ENCODE assay signal across 8 cellular contexts in the genomic region with DNA sequence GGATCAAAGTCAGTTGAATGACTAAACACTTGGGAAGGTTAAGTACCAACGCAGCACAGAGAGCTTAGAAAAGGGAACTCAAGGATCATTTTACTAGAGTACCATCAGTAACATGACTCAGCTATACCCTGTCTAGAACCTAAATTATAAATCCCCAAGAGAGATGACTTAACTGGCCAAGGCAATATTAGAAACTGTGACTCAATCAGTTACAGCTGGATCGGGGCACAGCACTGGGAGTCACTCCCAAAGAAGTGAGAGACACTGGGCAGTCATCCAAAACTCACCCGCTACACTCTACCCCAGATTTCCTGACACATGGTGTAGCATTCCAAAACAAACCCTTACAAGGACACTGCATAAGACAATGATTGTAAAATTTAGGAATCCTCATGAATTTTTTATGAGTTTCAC. TPM values are rescaled to one million over a fixed set of nuclear protein-coding genes. Genes with fewer than 3 reads are reported as not detected.
DNase-seq lines count a peak whose midpoint lies in the region; ATAC-seq and TF ChIP-seq lines count a peak whose summit lies in the region.

No MANE protein-coding gene starts in this region.

- peaks cover 41 to 70% (median 54%) of the 10 kb centered on the region in 4 donors for H3K4me1 Mint-ChIP-seq in CD4-positive, CD25-positive, alpha-beta regulatory T cell

- TF ChIP-seq POLR2A in upper lobe of left lung (IDR thresholded peaks at IDR 0.05) = no peak

- H3K4me3 ChIP-seq in CD4-positive, CD25-positive, alpha-beta regulatory T cell (ENCODE audit: low read depth, low read length) = no peak overlapping the region
- no peak overlapping the region for H3K4me3 ChIP-seq in HAP-1
- H3K4me3 ChIP-seq in lower lobe of right lung = no peak overlapping the region
- no peak overlapping the region for H3K4me3 ChIP-seq in upper lobe of left lung

- peak in 1 of 2 donors; percentile 55 for ATAC-seq in CD4-positive, CD25-positive, alpha-beta regulatory T cell (ENCODE audit: low read depth in 2 of 2)
- ATAC-seq in lower lobe of right lung (peak; percentile 90 to 92), upper lobe of left lung (ENCODE audit: low FRiP score in 2 of 2) (peak; percentile 93 to 94), HG02852 (IDR thresholded peaks at IDR 0.05; ENCODE audit: unreplicated experiment) (no peak)

- H3K4me1 ChIP-seq in CD4-positive, CD25-positive, alpha-beta regulatory T cell (ENCODE audit: control insufficient read depth, insufficient read depth, low read length, poor library complexity, severe bottlenecking) = peaks cover 6% of the 10 kb centered on the region
- H3K4me1 ChIP-seq in HAP-1 (peaks cover 11% of the 10 kb centered on the region), lower lobe of right lung (peaks cover 56% of the 10 kb centered on the region), upper lobe of left lung (peaks cover 32 to 53% (median 49%) of the 10 kb centered on the region in 4 donors)

- no peaks in the 10 kb centered on the region for H3K9me3 ChIP-seq in CD4-positive, CD25-positive, alpha-beta regulatory T cell (ENCODE audit: control insufficient read depth in 2 of 2, low read length in 2 of 2)
- no peaks in the 10 kb centered on the region for H3K9me3 ChIP-seq in HAP-1
- no peaks in the 10 kb centered on the region for H3K9me3 ChIP-seq in lower lobe of right lung
- H3K9me3 ChIP-seq in upper lobe of left lung = no peaks in the 10 kb centered on the region

- peaks cover 23% of the 10 kb centered on the region for H3K36me3 Mint-ChIP-seq in CD4-positive, CD25-positive, alpha-beta regulatory T cell

- TF ChIP-seq CTCF in lower lobe of right lung (IDR thresholded peaks at IDR 0.05) = no peak
- no peak for TF ChIP-seq CTCF in upper lobe of left lung (IDR thresholded peaks at IDR 0.05)

- H3K4me3 Mint-ChIP-seq in CD4-positive, CD25-positive, alpha-beta regulatory T cell = no peak overlapping the region

- TF ChIP-seq EP300 in upper lobe of left lung (IDR thresholded peaks at IDR 0.05) = peak in 1 of 4 donors; percentile 37

- 6 to 23% methylated on average over 3 of the region's 3 CpGs for WGBS in upper lobe of left lung, 2 donors

- no peaks in the 10 kb centered on the region for H3K27me3 ChIP-seq in CD4-positive, CD25-positive, alpha-beta regulatory T cell (ENCODE audit: control insufficient read depth, insufficient read depth, low read length)
- H3K27me3 ChIP-seq in HAP-1 (ENCODE audit: low read depth) = no peaks in the 10 kb centered on the region
- no peaks in the 10 kb centered on the region for H3K27me3 ChIP-seq in lower lobe of right lung (ENCODE audit: low read depth)
- H3K27me3 ChIP-seq in upper lobe of left lung = no peaks in the 10 kb centered on the region

- in situ Hi-C loops in HAP-1 (cut with MboI; ENCODE audit: low sequenced_read_pairs) = no loop called here

- intact Hi-C loops in lower lobe of right lung (cut with DNase I) = no loop called here

- DNase-seq in CD4-positive, CD25-positive, alpha-beta regulatory T cell = no peak
- DNase-seq in HAP-1 (ENCODE audit: low spot score in 2 of 2) = peak; percentile 51 to 72
- peak; percentile 77 for DNase-seq in OCI-M1 (lab: John Stamatoyannopoulos, UW)
- DNase-seq in dedifferentiated amniotic fluid mesenchymal stem cell (ENCODE audit: extremely low spot score) = peak; percentile 100
- no peak for DNase-seq in lower lobe of right lung
- DNase-seq in upper lobe of left lung = peak in 1 of 2 donors; percentile 74
- no peak for DNase-seq in activated gamma-delta T cell treated with Interleukin-2 at 50 U/mL for 16 hours

- H3K36me3 ChIP-seq in CD4-positive, CD25-positive, alpha-beta regulatory T cell (ENCODE audit: control insufficient read depth, insufficient read depth, low read length) = peaks cover 42% of the 10 kb centered on the region
- H3K36me3 ChIP-seq in HAP-1 (replicated peaks) = peaks cover 49% of the 10 kb centered on the region
- peaks cover 19% of the 10 kb centered on the region for H3K36me3 ChIP-seq in lower lobe of right lung
- peaks cover 0 to 23% (median 14%) of the 10 kb centered on the region in 4 donors for H3K36me3 ChIP-seq in upper lobe of left lung

- no peaks in the 10 kb centered on the region for H3K9me3 Mint-ChIP-seq in CD4-positive, CD25-positive, alpha-beta regulatory T cell

- no peaks in the 10 kb centered on the region for H3K27me3 Mint-ChIP-seq in CD4-positive, CD25-positive, alpha-beta regulatory T cell

- no peak overlapping the region for H3K27ac ChIP-seq in CD4-positive, CD25-positive, alpha-beta regulatory T cell (ENCODE audit: insufficient read depth, low read length, poor library complexity, severe bottlenecking)
- H3K27ac ChIP-seq in lower lobe of right lung (no peak overlapping the region), upper lobe of left lung (peak overlapping the region in 1 of 4 donors; percentile 41)

- H3K27ac Mint-ChIP-seq in CD4-positive, CD25-positive, alpha-beta regulatory T cell = peak overlapping the region; percentile 10 to 24 (median 21)

RNA-seq across cellular contexts. Expression of gene IWS1, which starts 17.7 kb away (rescaled TPM):
- 39.6 TPM for total RNA-seq in CD4-positive, CD25-positive, alpha-beta regulatory T cell
- 10 to 100 TPM; 15.4 to 20.4 (median 18.7) TPM for polyA plus RNA-seq in CD4-positive, CD25-positive, alpha-beta regulatory T cell
- total RNA-seq in lower lobe of right lung = 36.7 TPM
- 100 to 1,000 TPM in 1 of 6 donors, 10 to 100 TPM in 5; 29.5 to 128 (median 58.6) TPM for total RNA-seq in upper lobe of left lung

RNA-seq across cellular contexts. Expression of gene MYO7B, which starts 26.9 kb away (rescaled TPM):
- total RNA-seq in CD4-positive, CD25-positive, alpha-beta regulatory T cell = not detected
- under 1 TPM in 1 of 4 donors, not detected in 3; 0.12 TPM for polyA plus RNA-seq in CD4-positive, CD25-positive, alpha-beta regulatory T cell
- 5.2 TPM for total RNA-seq in lower lobe of right lung
- total RNA-seq in upper lobe of left lung = 1 to 10 TPM; 1.2 to 6.1 (median 3.1) TPM

Comparison
In these comparisons a context has a peak if more than half of its experiments do, and no peak if none do; other contexts are left out.
1. DNase-seq: peak in HAP-1 (2 of 2), OCI-M1 (single experiment) and dedifferentiated amniotic fluid mesenchymal stem cell (single experiment); none in CD4-positive, CD25-positive, alpha-beta regulatory T cell (0 of 3), lower lobe of right lung (single experiment) and activated gamma-delta T cell treated with Interleukin-2 at 50 U/mL for 16 hours (single experiment).